17 cellular contexts compared by ENCODE assay signal in genomic region chr3:187005827-187006481, GRCh38.
DNase-seq lines count a peak whose midpoint lies in the region; ATAC-seq and TF ChIP-seq lines count a peak whose summit lies in the region.
"Had no signal": no experiment of that assay in that cellular context is flagged by ENCODE, and none has a peak within 500 bp of the region (broad histone marks: within the 10 kb centered on the region; RNA-seq: fewer than 3 reads in every experiment).

No MANE protein-coding gene starts in this region.

- intact Hi-C loops in activated T-helper 2 cell treated with anti-CD3 and anti-CD28 coated beads, Interferon-gamma antibody, Interleukin-2, Interleukin-4, amounts not matched to agents 10 μg/mL and 5 μg/mL and 100 μg/mL, durations not matched to agents 14 hours and 24 hours and 36 hours (cut with micrococcal nuclease): loop anchor here (2.0 kb wide), 1 partner anchor 21 kb away; no protein-coding TSS in a partner anchor

- no peak for ATAC-seq in stimulated activated memory B cell treated with anti-CD40 and anti-IgM and Interleukin-4, amounts not matched to agents 10 μg/mL and 1 μg/mL and 100 μg/mL, for 72 hours
- ATAC-seq in GM18909 (IDR thresholded peaks at IDR 0.05; ENCODE audit: poor library complexity, unreplicated experiment) (no peak), omental fat pad (ENCODE audit: low FRiP score) (no peak)

- peaks cover 34% of the 10 kb centered on the region for H3K36me3 Mint-ChIP-seq in activated naive CD8-positive, alpha-beta T cell
- peaks cover 63% of the 10 kb centered on the region for H3K36me3 Mint-ChIP-seq in activated naive CD8-positive, alpha-beta T cell treated with anti-CD3 and anti-CD28 coated beads for 36 hours
- H3K36me3 Mint-ChIP-seq in activated T-helper 2 cell treated with anti-CD3 and anti-CD28 coated beads, Interferon-gamma antibody, Interleukin-2, Interleukin-4, amounts not matched to agents 10 μg/mL and 5 μg/mL and 100 μg/mL, durations not matched to agents 14 hours and 24 hours and 36 hours (ENCODE audit: low read depth): peaks cover 60% of the 10 kb centered on the region
- H3K36me3 Mint-ChIP-seq in stimulated activated memory B cell treated with anti-CD40 and anti-IgM and Interleukin-4, amounts not matched to agents 10 μg/mL and 1 μg/mL and 100 μg/mL, for 72 hours: peaks cover 56% of the 10 kb centered on the region

- peak overlapping the region; percentile 61 for H3K27ac Mint-ChIP-seq in activated naive CD8-positive, alpha-beta T cell
- H3K27ac Mint-ChIP-seq in activated naive CD8-positive, alpha-beta T cell treated with anti-CD3 and anti-CD28 coated beads for 36 hours: no peak overlapping the region
- H3K27ac Mint-ChIP-seq in activated T-helper 2 cell treated with anti-CD3 and anti-CD28 coated beads, Interferon-gamma antibody, Interleukin-2, Interleukin-4, amounts not matched to agents 10 μg/mL and 5 μg/mL and 100 μg/mL, durations not matched to agents 14 hours and 24 hours and 36 hours: peak overlapping the region; percentile 67
- H3K27ac Mint-ChIP-seq in stimulated activated memory B cell treated with anti-CD40 and anti-IgM and Interleukin-4, amounts not matched to agents 10 μg/mL and 1 μg/mL and 100 μg/mL, for 72 hours: peak overlapping the region; percentile 79
- H3K27ac Mint-ChIP-seq: type B pancreatic cell had no signal

- peaks cover 4% of the 10 kb centered on the region for H3K9me3 Mint-ChIP-seq in activated naive CD8-positive, alpha-beta T cell (ENCODE audit: low read depth)
- H3K9me3 Mint-ChIP-seq in activated naive CD8-positive, alpha-beta T cell treated with anti-CD3 and anti-CD28 coated beads for 36 hours: peaks cover 31% of the 10 kb centered on the region
- H3K9me3 Mint-ChIP-seq in activated T-helper 2 cell treated with anti-CD3 and anti-CD28 coated beads, Interferon-gamma antibody, Interleukin-2, Interleukin-4, amounts not matched to agents 10 μg/mL and 5 μg/mL and 100 μg/mL, durations not matched to agents 14 hours and 24 hours and 36 hours: peaks cover 12% of the 10 kb centered on the region
- H3K9me3 Mint-ChIP-seq in stimulated activated memory B cell treated with anti-CD40 and anti-IgM and Interleukin-4, amounts not matched to agents 10 μg/mL and 1 μg/mL and 100 μg/mL, for 72 hours: peaks cover 4% of the 10 kb centered on the region

- peaks cover 67% of the 10 kb centered on the region for H3K4me1 Mint-ChIP-seq in activated naive CD8-positive, alpha-beta T cell (ENCODE audit: low read depth)
- H3K4me1 Mint-ChIP-seq in activated naive CD8-positive, alpha-beta T cell treated with anti-CD3 and anti-CD28 coated beads for 36 hours: peaks cover 51% of the 10 kb centered on the region
- peaks cover 61% of the 10 kb centered on the region for H3K4me1 Mint-ChIP-seq in activated T-helper 2 cell treated with anti-CD3 and anti-CD28 coated beads, Interferon-gamma antibody, Interleukin-2, Interleukin-4, amounts not matched to agents 10 μg/mL and 5 μg/mL and 100 μg/mL, durations not matched to agents 14 hours and 24 hours and 36 hours (ENCODE audit: low read depth)
- H3K4me1 Mint-ChIP-seq in stimulated activated memory B cell treated with anti-CD40 and anti-IgM and Interleukin-4, amounts not matched to agents 10 μg/mL and 1 μg/mL and 100 μg/mL, for 72 hours: peaks cover 75% of the 10 kb centered on the region

- TF ChIP-seq CTCF in omental fat pad (IDR thresholded peaks at IDR 0.05): no peak

- H3K4me3 Mint-ChIP-seq in activated naive CD8-positive, alpha-beta T cell: no peak overlapping the region
- no peak overlapping the region for H3K4me3 Mint-ChIP-seq in activated naive CD8-positive, alpha-beta T cell treated with anti-CD3 and anti-CD28 coated beads for 36 hours
- H3K4me3 Mint-ChIP-seq in activated T-helper 2 cell treated with anti-CD3 and anti-CD28 coated beads, Interferon-gamma antibody, Interleukin-2, Interleukin-4, amounts not matched to agents 10 μg/mL and 5 μg/mL and 100 μg/mL, durations not matched to agents 14 hours and 24 hours and 36 hours (ENCODE audit: low read depth): peak overlapping the region; percentile 6
- peak overlapping the region; percentile 5 for H3K4me3 Mint-ChIP-seq in stimulated activated memory B cell treated with anti-CD40 and anti-IgM and Interleukin-4, amounts not matched to agents 10 μg/mL and 1 μg/mL and 100 μg/mL, for 72 hours
- H3K4me3 Mint-ChIP-seq: type B pancreatic cell had no signal

- no peak for DNase-seq in activated naive CD8-positive, alpha-beta T cell treated with anti-CD3 and anti-CD28 coated beads for 36 hours
- DNase-seq in NOMO-1 (lab: John Stamatoyannopoulos, UW; ENCODE audit: unreplicated experiment in 2 of 2) (peak; percentile 36 to 50), middle frontal gyrus (ENCODE audit: extremely low spot score, low spot score) (no peak), omental fat pad (ENCODE audit: low spot score) (no peak)
- DNase-seq in activated T-helper 2 cell treated with anti-CD3 and anti-CD28 coated beads, Interferon-gamma antibody, Interleukin-2, Interleukin-4, amounts not matched to agents 10 μg/mL and 5 μg/mL and 100 μg/mL, durations not matched to agents 14 hours and 24 hours and 36 hours (ENCODE audit: low spot score): no peak
- DNase-seq: amniotic stem cell; colonic mucosa; DMS79 treated with DMSO at 0.1 percent for 48 hours; heart left ventricle; kidney glomerular epithelial cell; NCI-H1694; stimulated activated CD4-positive, alpha-beta T cell treated with anti-CD3 and anti-CD28 coated beads, Interleukin-1b, Interleukin-23, amount 100 ng/mL, for 48 hours; T1000 had no signal

- H3K27me3 Mint-ChIP-seq in activated naive CD8-positive, alpha-beta T cell: no peaks in the 10 kb centered on the region
- H3K27me3 Mint-ChIP-seq in activated naive CD8-positive, alpha-beta T cell treated with anti-CD3 and anti-CD28 coated beads for 36 hours: no peaks in the 10 kb centered on the region
- no peaks in the 10 kb centered on the region for H3K27me3 Mint-ChIP-seq in activated T-helper 2 cell treated with anti-CD3 and anti-CD28 coated beads, Interferon-gamma antibody, Interleukin-2, Interleukin-4, amounts not matched to agents 10 μg/mL and 5 μg/mL and 100 μg/mL, durations not matched to agents 14 hours and 24 hours and 36 hours (ENCODE audit: low read depth)
- no peaks in the 10 kb centered on the region for H3K27me3 Mint-ChIP-seq in stimulated activated memory B cell treated with anti-CD40 and anti-IgM and Interleukin-4, amounts not matched to agents 10 μg/mL and 1 μg/mL and 100 μg/mL, for 72 hours
- H3K27me3 Mint-ChIP-seq: type B pancreatic cell had no signal

Comparison
In these comparisons a context has a peak if more than half of its experiments do, and no peak if none do; other contexts are left out.
1. H3K4me3 Mint-ChIP-seq: peak in activated T-helper 2 cell treated with anti-CD3 and anti-CD28 coated beads, Interferon-gamma antibody, Interleukin-2, Interleukin-4, amounts not matched to agents 10 μg/mL and 5 μg/mL and 100 μg/mL, durations not matched to agents 14 hours and 24 hours and 36 hours (single experiment) and stimulated activated memory B cell treated with anti-CD40 and anti-IgM and Interleukin-4, amounts not matched to agents 10 μg/mL and 1 μg/mL and 100 μg/mL, for 72 hours (single experiment); none in activated naive CD8-positive, alpha-beta T cell (single experiment) and activated naive CD8-positive, alpha-beta T cell treated with anti-CD3 and anti-CD28 coated beads for 36 hours (single experiment).
2. DNase-seq: peak in NOMO-1 (2 of 2); none in activated naive CD8-positive, alpha-beta T cell treated with anti-CD3 and anti-CD28 coated beads for 36 hours (single experiment), activated T-helper 2 cell treated with anti-CD3 and anti-CD28 coated beads, Interferon-gamma antibody, Interleukin-2, Interleukin-4, amounts not matched to agents 10 μg/mL and 5 μg/mL and 100 μg/mL, durations not matched to agents 14 hours and 24 hours and 36 hours (single experiment), middle frontal gyrus (single experiment) and omental fat pad (single experiment).